Comparison of ENCODE assay signal across 1 cellular context in the genomic region with DNA sequence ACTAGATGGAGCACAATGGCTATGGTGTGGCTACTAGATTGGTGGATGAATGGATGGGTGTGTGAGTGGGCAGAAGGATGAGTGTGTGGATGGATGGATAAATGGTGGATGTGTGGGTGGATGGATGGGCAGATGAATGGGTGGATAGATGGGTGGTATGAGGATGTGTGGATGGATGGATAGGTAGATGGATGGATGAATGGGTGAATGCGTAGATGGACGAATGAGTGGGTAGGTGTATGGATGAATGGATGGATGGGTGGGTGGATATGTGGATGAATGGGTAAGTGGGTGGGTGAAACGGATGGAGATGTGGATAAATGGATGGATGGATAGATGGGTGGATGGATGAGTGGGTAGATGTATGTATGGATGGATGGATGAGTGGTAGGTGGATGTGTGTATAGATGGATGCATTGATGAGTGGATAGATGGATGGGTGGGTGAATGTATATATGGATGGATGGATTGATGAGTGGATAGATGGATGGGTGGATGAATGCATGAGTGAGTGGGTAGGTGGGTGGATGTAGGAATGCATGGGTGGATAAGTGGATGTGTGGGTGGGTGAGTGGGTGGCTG.
TF ChIP-seq lines count a peak whose summit lies in the region.

No MANE protein-coding gene starts in this region.

TF ChIP-seq in HepG2, 621 proteins besides CTCF, POLR2A, EP300 and RAD21 (continued from another document):
- TF ChIP-seq, protein P1, sequence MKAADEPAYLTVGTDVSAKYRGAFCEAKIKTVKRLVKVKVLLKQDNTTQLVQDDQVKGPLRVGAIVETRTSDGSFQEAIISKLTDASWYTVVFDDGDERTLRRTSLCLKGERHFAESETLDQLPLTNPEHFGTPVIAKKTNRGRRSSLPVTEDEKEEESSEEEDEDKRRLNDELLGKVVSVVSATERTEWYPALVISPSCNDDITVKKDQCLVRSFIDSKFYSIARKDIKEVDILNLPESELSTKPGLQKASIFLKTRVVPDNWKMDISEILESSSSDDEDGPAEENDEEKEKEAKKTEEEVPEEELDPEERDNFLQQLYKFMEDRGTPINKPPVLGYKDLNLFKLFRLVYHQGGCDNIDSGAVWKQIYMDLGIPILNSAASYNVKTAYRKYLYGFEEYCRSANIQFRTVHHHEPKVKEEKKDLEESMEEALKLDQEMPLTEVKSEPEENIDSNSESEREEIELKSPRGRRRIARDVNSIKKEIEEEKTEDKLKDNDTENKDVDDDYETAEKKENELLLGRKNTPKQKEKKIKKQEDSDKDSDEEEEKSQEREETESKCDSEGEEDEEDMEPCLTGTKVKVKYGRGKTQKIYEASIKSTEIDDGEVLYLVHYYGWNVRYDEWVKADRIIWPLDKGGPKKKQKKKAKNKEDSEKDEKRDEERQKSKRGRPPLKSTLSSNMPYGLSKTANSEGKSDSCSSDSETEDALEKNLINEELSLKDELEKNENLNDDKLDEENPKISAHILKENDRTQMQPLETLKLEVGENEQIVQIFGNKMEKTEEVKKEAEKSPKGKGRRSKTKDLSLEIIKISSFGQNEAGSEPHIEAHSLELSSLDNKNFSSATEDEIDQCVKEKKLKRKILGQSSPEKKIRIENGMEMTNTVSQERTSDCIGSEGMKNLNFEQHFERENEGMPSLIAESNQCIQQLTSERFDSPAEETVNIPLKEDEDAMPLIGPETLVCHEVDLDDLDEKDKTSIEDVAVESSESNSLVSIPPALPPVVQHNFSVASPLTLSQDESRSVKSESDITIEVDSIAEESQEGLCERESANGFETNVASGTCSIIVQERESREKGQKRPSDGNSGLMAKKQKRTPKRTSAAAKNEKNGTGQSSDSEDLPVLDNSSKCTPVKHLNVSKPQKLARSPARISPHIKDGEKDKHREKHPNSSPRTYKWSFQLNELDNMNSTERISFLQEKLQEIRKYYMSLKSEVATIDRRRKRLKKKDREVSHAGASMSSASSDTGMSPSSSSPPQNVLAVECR (CRISPR knock-in tag; IDR thresholded peaks at IDR 0.05; ENCODE audit: borderline replicate concordance), result no peak
